ENCODE assay signal across 1 cellular context in genomic region chr4:6461301-6462165, GRCh38.
TF ChIP-seq lines count a peak whose summit lies in the region.

No MANE protein-coding gene starts in this region.

TF ChIP-seq in SK-N-SH treated with all-trans-retinoic acid at 6 μM for 48 hours, 23 proteins besides CTCF, POLR2A, EP300 and RAD21 (continued from another document):
- no peak for TF ChIP-seq PATZ1 (CRISPR knock-in tag; IDR thresholded peaks at IDR 0.05; ENCODE audit: borderline replicate concordance)
